18 cellular contexts compared by ENCODE assay signal in genomic region chr7:135152447-135152846, GRCh38. TPM values are rescaled to one million over a fixed set of nuclear protein-coding genes. Genes with fewer than 3 reads are reported as not detected.
DNase-seq lines count a peak whose midpoint lies in the region; ATAC-seq and TF ChIP-seq lines count a peak whose summit lies in the region.
"Had no signal": no experiment of that assay in that cellular context is flagged by ENCODE, and none has a peak within 500 bp of the region (broad histone marks: within the 10 kb centered on the region; RNA-seq: fewer than 3 reads in every experiment).

No MANE protein-coding gene starts in this region.

- no peaks in the 10 kb centered on the region for H3K27me3 Mint-ChIP-seq in dendritic cell treated with granulocyte-macrophage colony-stimulating factor and Interleukin-4, amounts not matched to agents 40 ng/mL and 50 ng/mL, for 4 days
- no peaks in the 10 kb centered on the region for H3K27me3 Mint-ChIP-seq in naive B cell
- no peaks in the 10 kb centered on the region for H3K27me3 Mint-ChIP-seq in stimulated activated memory B cell treated with anti-CD40 and anti-IgM and Interleukin-4, amounts not matched to agents 10 μg/mL and 1 μg/mL and 100 μg/mL, for 72 hours
- H3K27me3 Mint-ChIP-seq in MCF 10A (ENCODE audit: insufficient read depth, unreplicated experiment) = no peaks in the 10 kb centered on the region
- H3K27me3 Mint-ChIP-seq: CD8-positive, alpha-beta memory T cell had no signal

- no peak overlapping the region for H3K4me3 Mint-ChIP-seq in dendritic cell treated with granulocyte-macrophage colony-stimulating factor and Interleukin-4, amounts not matched to agents 40 ng/mL and 50 ng/mL, for 4 days
- H3K4me3 Mint-ChIP-seq in naive B cell = no peak overlapping the region
- H3K4me3 Mint-ChIP-seq in stimulated activated memory B cell treated with anti-CD40 and anti-IgM and Interleukin-4, amounts not matched to agents 10 μg/mL and 1 μg/mL and 100 μg/mL, for 72 hours = no peak overlapping the region
- no peak overlapping the region for H3K4me3 Mint-ChIP-seq in MCF 10A (ENCODE audit: unreplicated experiment)

- H3K27me3 ChIP-seq in BLaER1 treated with 17β-estradiol and CSF1 and Interleukin-3, amounts not matched to agents 10 nM and 100 nM = no peaks in the 10 kb centered on the region
- H3K27me3 ChIP-seq: MG63 had no signal

- ATAC-seq in naive B cell (ENCODE audit: low read depth in 2 of 2) (no peak), HG02970 (IDR thresholded peaks at IDR 0.05; ENCODE audit: low FRiP score, unreplicated experiment) (no peak)
- no peak for ATAC-seq in stimulated activated memory B cell treated with anti-CD40 and anti-IgM and Interleukin-4, amounts not matched to agents 10 μg/mL and 1 μg/mL and 100 μg/mL, for 72 hours
- ATAC-seq: Panc1, Right ventricle myocardium inferior had no signal

- DNase-seq in naive B cell = no peak
- DNase-seq in head of caudate nucleus = no peak
- no peak for DNase-seq in MCF 10A (ENCODE audit: unreplicated experiment)
- DNase-seq: CD8-positive, alpha-beta memory T cell; GF-D8; KG1; MG63; NCI-H1105; NCI-H187; NCI-H446 treated with DMSO at 0.1 percent for 48 hours; NCI-H748 treated with DMSO at 0.1 percent for 48 hours had no signal

- no peak for TF ChIP-seq CTCF in MCF 10A (IDR thresholded peaks at IDR 0.05; ENCODE audit: unreplicated experiment)

- peaks cover 9 to 32% (median 18%) of the 10 kb centered on the region in 11 experiments for H3K36me3 ChIP-seq in BLaER1 treated with 17β-estradiol and CSF1 and Interleukin-3, amounts not matched to agents 10 nM and 100 nM
- H3K36me3 ChIP-seq: MG63 had no signal

- no peak overlapping the region for H3K9ac ChIP-seq in BLaER1 treated with 17β-estradiol and CSF1 and Interleukin-3, amounts not matched to agents 10 nM and 100 nM

- CTCF ChIA-PET in MCF 10A (lab: Yijun Ruan, JAX) = no interaction called here

- intact Hi-C loops in dendritic cell treated with granulocyte-macrophage colony-stimulating factor and Interleukin-4, amounts not matched to agents 40 ng/mL and 50 ng/mL, for 4 days (cut with micrococcal nuclease) = no loop called here
- intact Hi-C loops in head of caudate nucleus (cut with DNase I) = no loop called here
- intact Hi-C loops in MCF 10A (cut with micrococcal nuclease) = no loop called here

- H3K4me1 Mint-ChIP-seq in dendritic cell treated with granulocyte-macrophage colony-stimulating factor and Interleukin-4, amounts not matched to agents 40 ng/mL and 50 ng/mL, for 4 days (ENCODE audit: low read depth) = peaks cover 43% of the 10 kb centered on the region
- H3K4me1 Mint-ChIP-seq in naive B cell (peaks cover 54 to 91% (median 71%) of the 10 kb centered on the region in 3 donors), MCF 10A (ENCODE audit: insufficient read depth, unreplicated experiment) (peaks cover 7% of the 10 kb centered on the region)
- H3K4me1 Mint-ChIP-seq in stimulated activated memory B cell treated with anti-CD40 and anti-IgM and Interleukin-4, amounts not matched to agents 10 μg/mL and 1 μg/mL and 100 μg/mL, for 72 hours = peaks cover 62% of the 10 kb centered on the region

- H3K4me3 ChIP-seq in BLaER1 treated with 17β-estradiol and CSF1 and Interleukin-3, amounts not matched to agents 10 nM and 100 nM = no peak overlapping the region
- H3K4me3 ChIP-seq: MG63 had no signal

- POLR2A ChIA-PET in MCF 10A (lab: Yijun Ruan, JAX) = interaction anchor here (1.8 kb wide), 1 partner anchor 18 kb away, joined by 6 read pairs; the partner anchor contains the start of gene CYREN

- H4K20me1 ChIP-seq in BLaER1 treated with 17β-estradiol and CSF1 and Interleukin-3, amounts not matched to agents 10 nM and 100 nM = no peaks in the 10 kb centered on the region

- no TSS peak for BruUV-seq in MCF 10A (replicated peaks; lab: Mats Ljungman, UMichigan)

- H3K36me3 Mint-ChIP-seq in dendritic cell treated with granulocyte-macrophage colony-stimulating factor and Interleukin-4, amounts not matched to agents 40 ng/mL and 50 ng/mL, for 4 days (ENCODE audit: low read depth) = peaks cover 48% of the 10 kb centered on the region
- H3K36me3 Mint-ChIP-seq in naive B cell = peaks cover 42 to 51% of the 10 kb centered on the region in 2 donors
- H3K36me3 Mint-ChIP-seq in stimulated activated memory B cell treated with anti-CD40 and anti-IgM and Interleukin-4, amounts not matched to agents 10 μg/mL and 1 μg/mL and 100 μg/mL, for 72 hours = peaks cover 54% of the 10 kb centered on the region
- peaks cover 5% of the 10 kb centered on the region for H3K36me3 Mint-ChIP-seq in MCF 10A (ENCODE audit: insufficient read depth, unreplicated experiment)

- H3K27ac ChIP-seq in BLaER1 treated with 17β-estradiol and CSF1 and Interleukin-3, amounts not matched to agents 10 nM and 100 nM = peak overlapping the region in 6 of 11 experiments; percentile 54 to 88 (median 76); a peak in 7 of 22 replicates

- peaks cover 33 to 49% (median 43%) of the 10 kb centered on the region in 11 experiments for H3K9me3 ChIP-seq in BLaER1 treated with 17β-estradiol and CSF1 and Interleukin-3, amounts not matched to agents 10 nM and 100 nM (replicated peaks in 1 of 11)

- peak overlapping the region; percentile 4 to 96 (median 78); a peak in 15 of 22 replicates for H3K4me2 ChIP-seq in BLaER1 treated with 17β-estradiol and CSF1 and Interleukin-3, amounts not matched to agents 10 nM and 100 nM

- peaks cover 41 to 49% (median 46%) of the 10 kb centered on the region in 10 experiments for H3K4me1 ChIP-seq in BLaER1 treated with 17β-estradiol and CSF1 and Interleukin-3, amounts not matched to agents 10 nM and 100 nM

- peaks cover 39% of the 10 kb centered on the region for H3K9me3 Mint-ChIP-seq in dendritic cell treated with granulocyte-macrophage colony-stimulating factor and Interleukin-4, amounts not matched to agents 40 ng/mL and 50 ng/mL, for 4 days
- H3K9me3 Mint-ChIP-seq in naive B cell (peaks cover 17 to 43% (median 37%) of the 10 kb centered on the region in 7 donors), MCF 10A (ENCODE audit: unreplicated experiment) (peaks cover 28% of the 10 kb centered on the region)
- peaks cover 22% of the 10 kb centered on the region for H3K9me3 Mint-ChIP-seq in stimulated activated memory B cell treated with anti-CD40 and anti-IgM and Interleukin-4, amounts not matched to agents 10 μg/mL and 1 μg/mL and 100 μg/mL, for 72 hours

- H3K27ac Mint-ChIP-seq in dendritic cell treated with granulocyte-macrophage colony-stimulating factor and Interleukin-4, amounts not matched to agents 40 ng/mL and 50 ng/mL, for 4 days = peak overlapping the region; percentile 54
- H3K27ac Mint-ChIP-seq in naive B cell = peak overlapping the region in 5 of 6 donors; percentile 22 to 98 (median 87)
- H3K27ac Mint-ChIP-seq in stimulated activated memory B cell treated with anti-CD40 and anti-IgM and Interleukin-4, amounts not matched to agents 10 μg/mL and 1 μg/mL and 100 μg/mL, for 72 hours = peak overlapping the region; percentile 48
- H3K27ac Mint-ChIP-seq in MCF 10A (ENCODE audit: low read depth, unreplicated experiment) = no peak overlapping the region

RNA-seq across cellular contexts. Expression of gene TMEM140, which starts 4.6 kb away (rescaled TPM):
- 10 to 100 TPM; 14.1 to 31.7 (median 25.2) TPM for polyA plus RNA-seq in naive B cell (ENCODE audit: low read depth in 6 of 6)
- total RNA-seq in MCF 10A (2022) = not detected in 2 replicates
- total RNA-seq: H1 had no signal
- polyA plus RNA-seq: H1 had no signal

RNA-seq across cellular contexts. Expression of gene CYREN, which starts 18.1 kb away (rescaled TPM):
- 10 to 100 TPM; 35.4 to 64.0 (median 48.9) TPM for polyA plus RNA-seq in naive B cell (ENCODE audit: low read depth in 6 of 6)
- 66.0 and 71.0 TPM in 2 replicates for total RNA-seq in MCF 10A (2022)

RNA-seq across cellular contexts. Expression of gene WDR91, which starts 58.9 kb away (rescaled TPM):
- 1 to 10 TPM; 2.3 to 5.8 (median 4.5) TPM for polyA plus RNA-seq in naive B cell (ENCODE audit: low read depth in 6 of 6)
- total RNA-seq in MCF 10A (2022) = 6.7 and 7.3 TPM in 2 replicates
